In genomic region chr9:35748858-35749514, GRCh38 we compare ENCODE assay signal across 8 cellular contexts. TPM values are rescaled to one million over a fixed set of nuclear protein-coding genes. Genes with fewer than 3 reads are reported as not detected.
DNase-seq lines count a peak whose midpoint lies in the region; ATAC-seq and TF ChIP-seq lines count a peak whose summit lies in the region.

GBA2 (minus strand) TSS chr9:35749228; CDS start chr9:35748704, 524 bp downstream.
RGP1 (plus strand) TSS chr9:35749287; CDS start chr9:35749756, 469 bp downstream.

- TF ChIP-seq CTCF in AG10803 (conservative IDR thresholded peaks at IDR 0.05; ENCODE audit: low read length): no peak

- no peaks in the 10 kb centered on the region for H3K27me3 Mint-ChIP-seq in activated CD4-positive, alpha-beta T cell treated with anti-CD3 and anti-CD28 coated beads, Interleukin-2, amount 10 ng/mL, durations not matched to agents 24 days and 14 days
- no peaks in the 10 kb centered on the region for H3K27me3 Mint-ChIP-seq in dendritic cell treated with granulocyte-macrophage colony-stimulating factor and Interleukin-4, amounts not matched to agents 40 ng/mL and 50 ng/mL, for 4 days

- peaks cover 44% of the 10 kb centered on the region for H3K36me3 Mint-ChIP-seq in activated CD4-positive, alpha-beta T cell treated with anti-CD3 and anti-CD28 coated beads, Interleukin-2, amount 10 ng/mL, durations not matched to agents 24 days and 14 days (ENCODE audit: low read depth)
- H3K36me3 Mint-ChIP-seq in dendritic cell treated with granulocyte-macrophage colony-stimulating factor and Interleukin-4, amounts not matched to agents 40 ng/mL and 50 ng/mL, for 4 days (ENCODE audit: low read depth): peaks cover 88% of the 10 kb centered on the region

- intact Hi-C loops in activated CD4-positive, alpha-beta T cell treated with anti-CD3 and anti-CD28 coated beads, Interleukin-2, amount 10 ng/mL, durations not matched to agents 24 days and 14 days (cut with micrococcal nuclease): loop anchor here (1.0 to 5.0 kb wide), 2 partner anchors 17 to 147 kb away; partner anchors contain the start of genes CREB3 and TLN1
- intact Hi-C loops in dendritic cell treated with granulocyte-macrophage colony-stimulating factor and Interleukin-4, amounts not matched to agents 40 ng/mL and 50 ng/mL, for 4 days (cut with micrococcal nuclease): loop anchor here (1.0 kb wide), 1 partner anchor 16 kb away; no protein-coding TSS in a partner anchor

- H3K27ac Mint-ChIP-seq in activated CD4-positive, alpha-beta T cell treated with anti-CD3 and anti-CD28 coated beads, Interleukin-2, amount 10 ng/mL, durations not matched to agents 24 days and 14 days: peak within 1 kb of the TSS; percentile 87
- peak within 1 kb of the TSS; percentile 85 for H3K27ac Mint-ChIP-seq in dendritic cell treated with granulocyte-macrophage colony-stimulating factor and Interleukin-4, amounts not matched to agents 40 ng/mL and 50 ng/mL, for 4 days

- peak within 1 kb of the TSS; percentile 94 for H3K4me3 Mint-ChIP-seq in activated CD4-positive, alpha-beta T cell treated with anti-CD3 and anti-CD28 coated beads, Interleukin-2, amount 10 ng/mL, durations not matched to agents 24 days and 14 days
- peak within 1 kb of the TSS; percentile 92 for H3K4me3 Mint-ChIP-seq in dendritic cell treated with granulocyte-macrophage colony-stimulating factor and Interleukin-4, amounts not matched to agents 40 ng/mL and 50 ng/mL, for 4 days

- H3K9me3 Mint-ChIP-seq in activated CD4-positive, alpha-beta T cell treated with anti-CD3 and anti-CD28 coated beads, Interleukin-2, amount 10 ng/mL, durations not matched to agents 24 days and 14 days: no peaks in the 10 kb centered on the region
- no peaks in the 10 kb centered on the region for H3K9me3 Mint-ChIP-seq in dendritic cell treated with granulocyte-macrophage colony-stimulating factor and Interleukin-4, amounts not matched to agents 40 ng/mL and 50 ng/mL, for 4 days

- H3K4me1 Mint-ChIP-seq in activated CD4-positive, alpha-beta T cell treated with anti-CD3 and anti-CD28 coated beads, Interleukin-2, amount 10 ng/mL, durations not matched to agents 24 days and 14 days: peaks cover 47% of the 10 kb centered on the region
- peaks cover 47% of the 10 kb centered on the region for H3K4me1 Mint-ChIP-seq in dendritic cell treated with granulocyte-macrophage colony-stimulating factor and Interleukin-4, amounts not matched to agents 40 ng/mL and 50 ng/mL, for 4 days (ENCODE audit: low read depth)

- peak within 1 kb of the TSS; percentile 86 for H3K4me3 ChIP-seq in AG10803 (ENCODE audit: low read length)

- DNase-seq in AG10803 (ENCODE audit: low read depth) (peak; percentile 58), NCI-H460 (ENCODE audit: extremely low read depth, low read depth) (peak; percentile 53), left lobe of liver (ENCODE audit: low spot score) (peak; percentile 92)
- DNase-seq in activated CD4-positive, alpha-beta T cell treated with anti-CD3 and anti-CD28 coated beads, Interleukin-2, amount 10 ng/mL, durations not matched to agents 24 days and 14 days: peak; percentile 93
- peak; percentile 76 to 80 for DNase-seq in stimulated activated CD4-positive, alpha-beta T cell treated with anti-CD3 and anti-CD28 coated beads, Interleukin-2, amount 100 ng/mL, for 24 hours

- ATAC-seq in GM18909 (IDR thresholded peaks at IDR 0.05; ENCODE audit: poor library complexity, unreplicated experiment) (peak; percentile 85), HG03135 (IDR thresholded peaks at IDR 0.05; ENCODE audit: unreplicated experiment) (peak; percentile 71), left lobe of liver (peak; percentile 90)

RNA-seq across cellular contexts. Expression of gene GBA2, which starts in this region (rescaled TPM):
- total RNA-seq in NCI-H460 (2014; rRNA removed; shearing (Covaris generic)): 19.8 and 24.0 TPM in 2 replicates
- 135 and 144 TPM in 2 replicates for polyA plus RNA-seq in NCI-H460 (2014; cell fraction: nucleus; rRNA removed)
- 46.7 and 50.1 TPM in 2 replicates for total RNA-seq in activated CD4-positive, alpha-beta T cell treated with anti-CD3 and anti-CD28 coated beads, Interleukin-2, amount 10 ng/mL, durations not matched to agents 24 days and 14 days
- total RNA-seq in left lobe of liver: 44.0 TPM

RNA-seq across cellular contexts. Expression of gene RGP1, which starts in this region (rescaled TPM):
- 13.0 and 15.0 TPM in 2 replicates for total RNA-seq in NCI-H460 (2014; rRNA removed; shearing (Covaris generic))
- polyA plus RNA-seq in NCI-H460 (2014; cell fraction: nucleus; rRNA removed): 12.7 and 14.8 TPM in 2 replicates
- 16.3 and 16.7 TPM in 2 replicates for total RNA-seq in activated CD4-positive, alpha-beta T cell treated with anti-CD3 and anti-CD28 coated beads, Interleukin-2, amount 10 ng/mL, durations not matched to agents 24 days and 14 days
- total RNA-seq in left lobe of liver: 14.5 TPM

Comparison
In these comparisons a context has a peak if more than half of its experiments do, and no peak if none do; other contexts are left out.
1. Peak in every context shown above with its lines: DNase-seq, ATAC-seq and H3K4me3 ChIP-seq.